8 cellular contexts compared by ENCODE assay signal in genomic region chr17:56979091-56979480, GRCh38. TPM values are rescaled to one million over a fixed set of nuclear protein-coding genes. Genes with fewer than 3 reads are reported as not detected.
DNase-seq lines count a peak whose midpoint lies in the region; ATAC-seq and TF ChIP-seq lines count a peak whose summit lies in the region.

No MANE protein-coding gene starts in this region.

- 24 to 56% methylated on average over 3 of the region's 3 CpGs for WGBS in esophagus squamous epithelium, 2 donors
- WGBS in stomach, 5 donors, result 46 to 58% (median 49%) methylated on average over 3 of the region's 3 CpGs

- TF ChIP-seq CTCF in esophagus squamous epithelium (IDR thresholded peaks at IDR 0.05) (no peak), stomach (IDR thresholded peaks at IDR 0.05) (no peak)

- peaks cover 12 to 71% (median 33%) of the 10 kb centered on the region in 3 donors for H3K4me1 ChIP-seq in esophagus squamous epithelium
- peaks cover 3 to 27% (median 15%) of the 10 kb centered on the region in 5 donors for H3K4me1 ChIP-seq in subcutaneous abdominal adipose tissue (ENCODE audit: control insufficient read depth in 5 of 5, insufficient read depth in 5 of 5, low read length in 5 of 5)
- H3K4me1 ChIP-seq in stomach, result peaks cover 11 to 26% (median 19%) of the 10 kb centered on the region in 4 donors

- H3K9me3 Mint-ChIP-seq in activated CD4-positive, alpha-beta T cell treated with anti-CD3 and anti-CD28 coated beads for 36 hours (ENCODE audit: low read depth), result no peaks in the 10 kb centered on the region

- intact Hi-C loops in activated CD4-positive, alpha-beta T cell treated with anti-CD3 and anti-CD28 coated beads for 36 hours (cut with DNase I, micrococcal nuclease), result no loop called here
- intact Hi-C loops in esophagus squamous epithelium (cut with DNase I) (no loop called here), stomach (cut with DNase I; ENCODE audit: low total_unique reads) (no loop called here)

- H3K27ac ChIP-seq in esophagus squamous epithelium, result peak overlapping the region; percentile 59 to 83 (median 81)
- peak overlapping the region; percentile 16 for H3K27ac ChIP-seq in subcutaneous abdominal adipose tissue (ENCODE audit: low read depth, low read length)
- H3K27ac ChIP-seq in stomach, result peak overlapping the region in 2 of 5 donors; percentile 73 to 80

- no peak for TF ChIP-seq EP300 in stomach (IDR thresholded peaks at IDR 0.05)

- no peak for DNase-seq in activated CD4-positive, alpha-beta T cell treated with anti-CD3 and anti-CD28 coated beads for 36 hours
- DNase-seq in activated CD4-positive, alpha-beta T cell treated with anti-CD3 and anti-CD28 coated beads for 48 hours, result no peak
- DNase-seq in NCI-H69 (lab: John Stamatoyannopoulos, UW) (peak; percentile 24), esophagus squamous epithelium (lab: John Stamatoyannopoulos, UW) (no peak), stomach (no peak)
- DNase-seq in NK-92 treated with Interleukin-12 subunit alpha and Interleukin-12 subunit beta, amount 100 ng/mL, for 24 hours (lab: John Stamatoyannopoulos, UW), result no peak
- no peak for DNase-seq in stimulated activated naive CD4-positive, alpha-beta T cell treated with Interleukin-2 at 50 U/mL for 16 hours (lab: John Stamatoyannopoulos, UW)

- H3K27ac Mint-ChIP-seq in activated CD4-positive, alpha-beta T cell treated with anti-CD3 and anti-CD28 coated beads for 36 hours, result peak overlapping the region; percentile 14

- peak overlapping the region; percentile 83 for H3K4me3 Mint-ChIP-seq in activated CD4-positive, alpha-beta T cell treated with anti-CD3 and anti-CD28 coated beads for 36 hours

- H3K4me3 ChIP-seq in esophagus squamous epithelium (peak overlapping the region; percentile 43 to 86 (median 60)), subcutaneous abdominal adipose tissue (ENCODE audit: low read depth in 1 of 5, low read length in 5 of 5) (peak overlapping the region in 2 of 5 donors; percentile 71 to 73), stomach (peak overlapping the region in 1 of 4 donors; percentile 56)

- H3K36me3 ChIP-seq in esophagus squamous epithelium (peaks cover 0 to 23% (median 0%) of the 10 kb centered on the region in 3 donors), subcutaneous abdominal adipose tissue (ENCODE audit: control insufficient read depth in 5 of 5, insufficient read depth in 5 of 5, low read length in 5 of 5) (peaks cover 7 to 14% (median 10%) of the 10 kb centered on the region in 5 donors), stomach (peaks cover 0 to 30% (median 19%) of the 10 kb centered on the region in 4 donors)

- H3K9ac ChIP-seq in subcutaneous abdominal adipose tissue (ENCODE audit: low read length in 5 of 5), result peak overlapping the region in 3 of 5 donors; percentile 38 to 59 (median 48)

- CTCF ChIA-PET in activated CD4-positive, alpha-beta T cell treated with anti-CD3 and anti-CD28 coated beads for 36 hours (lab: Charles Lee), result interaction anchor here (0.7 to 1.3 kb wide), 6 partner anchors 17 to 193 kb away, joined by 3 to 5 read pairs (median 3); no protein-coding TSS in a partner anchor

- POLR2A ChIA-PET in activated CD4-positive, alpha-beta T cell treated with anti-CD3 and anti-CD28 coated beads for 36 hours (lab: Charles Lee), result interaction anchor here (0.5 to 1.8 kb wide), 3 partner anchors 16 to 81 kb away, joined by 3 to 6 read pairs (median 6); partner anchors contain the start of gene COIL

- H3K27me3 ChIP-seq in esophagus squamous epithelium (no peaks in the 10 kb centered on the region), subcutaneous abdominal adipose tissue (ENCODE audit: control insufficient read depth in 5 of 5, insufficient read depth in 4 of 5, low read length in 5 of 5) (no peaks in the 10 kb centered on the region), stomach (no peaks in the 10 kb centered on the region)

- no peak for ATAC-seq in activated CD4-positive, alpha-beta T cell treated with anti-CD3 and anti-CD28 coated beads for 36 hours

- H3K4me1 Mint-ChIP-seq in activated CD4-positive, alpha-beta T cell treated with anti-CD3 and anti-CD28 coated beads for 36 hours, result peaks cover 18% of the 10 kb centered on the region

- no peaks in the 10 kb centered on the region for H3K36me3 Mint-ChIP-seq in activated CD4-positive, alpha-beta T cell treated with anti-CD3 and anti-CD28 coated beads for 36 hours (ENCODE audit: low read depth)

- peaks cover 3% of the 10 kb centered on the region for H3K27me3 Mint-ChIP-seq in activated CD4-positive, alpha-beta T cell treated with anti-CD3 and anti-CD28 coated beads for 36 hours

- no peak for TF ChIP-seq POLR2A in esophagus squamous epithelium (IDR thresholded peaks at IDR 0.05)
- no peak for TF ChIP-seq POLR2A in stomach (IDR thresholded peaks at IDR 0.05)

- H3K9me3 ChIP-seq in esophagus squamous epithelium (no peaks in the 10 kb centered on the region), subcutaneous abdominal adipose tissue (ENCODE audit: control insufficient read depth in 5 of 5, low read length in 5 of 5) (no peaks in the 10 kb centered on the region), stomach (no peaks in the 10 kb centered on the region)

RNA-seq across cellular contexts. Expression of gene SCPEP1, which starts 1.2 kb away (rescaled TPM):
- 10 to 100 TPM in 1 of 2 experiments, 1 to 10 TPM in 1; 9.7 to 14.8 TPM for total RNA-seq in activated CD4-positive, alpha-beta T cell treated with anti-CD3 and anti-CD28 coated beads for 36 hours
- total RNA-seq in esophagus squamous epithelium (100 to 1,000 TPM in 1 of 4 donors, 10 to 100 TPM in 3; 53.0 to 129 (median 61.5) TPM), stomach (10 to 100 TPM in 4 of 5 donors, 1 to 10 TPM in 1; 6.7 to 51.9 (median 46.0) TPM)
- 10 to 100 TPM; 24.1 to 74.9 (median 25.7) TPM for polyA plus RNA-seq in stomach

RNA-seq across cellular contexts. Expression of gene COIL, which starts 18.2 kb away (rescaled TPM):
- total RNA-seq in activated CD4-positive, alpha-beta T cell treated with anti-CD3 and anti-CD28 coated beads for 36 hours, result 10 to 100 TPM; 20.9 to 21.3 TPM
- total RNA-seq in esophagus squamous epithelium (10 to 100 TPM; 10.8 to 13.2 (median 11.4) TPM), stomach (10 to 100 TPM in 4 of 5 donors, 1 to 10 TPM in 1; 2.3 to 23.1 (median 16.5) TPM)
- polyA plus RNA-seq in stomach, result 10 to 100 TPM in 1 of 3 donors, 1 to 10 TPM in 2; 7.3 to 10.1 (median 7.6) TPM
